Comparison of ENCODE assay signal across 27 cellular contexts in genomic region chr14:21346532-21347135, GRCh38. TPM values are rescaled to one million over a fixed set of nuclear protein-coding genes. Genes with fewer than 3 reads are reported as not detected.
DNase-seq lines count a peak whose midpoint lies in the region; ATAC-seq and TF ChIP-seq lines count a peak whose summit lies in the region.
"Had no signal": no experiment of that assay in that cellular context is flagged by ENCODE, and none has a peak within 500 bp of the region (broad histone marks: within the 10 kb centered on the region; RNA-seq: fewer than 3 reads in every experiment).

No MANE protein-coding gene starts in this region.

- H3K9me3 ChIP-seq in CD8-positive, alpha-beta T cell (ENCODE audit: low read length) = no peaks in the 10 kb centered on the region
- H3K9me3 ChIP-seq: A549, adrenal gland had no signal

- TF ChIP-seq CTCF in CD8-positive, alpha-beta T cell (IDR thresholded peaks at IDR 0.05) = no peak

- no peaks in the 10 kb centered on the region for H3K4me1 ChIP-seq in CD8-positive, alpha-beta T cell (ENCODE audit: insufficient read depth, low read length)
- H3K4me1 ChIP-seq: A549, adrenal gland, neural progenitor cell had no signal

- peaks cover 1% of the 10 kb centered on the region; the same call in 1 of the 2 replicates for H3K36me3 ChIP-seq in H7 (replicated peaks; ENCODE audit: control insufficient read depth, insufficient read depth, low read length)
- peaks cover 2% of the 10 kb centered on the region for H3K36me3 ChIP-seq in CD8-positive, alpha-beta T cell (ENCODE audit: insufficient read depth, low read length)

- DNase-seq in AG08395 (ENCODE audit: low spot score) = peak; percentile 62
- DNase-seq in GM04503 (ENCODE audit: low read depth) = peak; percentile 14
- peak; percentile 93 for DNase-seq in fibroblast of peridontal ligament (ENCODE audit: extremely low read depth)
- DNase-seq in cerebellar nuclear complex (lab: John Stamatoyannopoulos, UW) = no peak
- DNase-seq in H7 = no peak
- no peak for DNase-seq in CD8-positive, alpha-beta T cell
- DNase-seq: activated naive CD4-positive, alpha-beta T cell treated with Interleukin-2 at 50 U/mL for 16 hours; adrenal gland; brain microvascular endothelial cell; effector CD4-positive, alpha-beta T cell; left colon; mammary epithelial cell; NCI-H1694; NCI-H2171; NCI-H510A treated with DMSO at 0.1 percent for 48 hours; right cardiac atrium; SHP77; stimulated activated CD4-positive, alpha-beta T cell treated with anti-CD3 and anti-CD28 coated beads, Interleukin-4, amount 100 ng/mL, for 1 hour; SW 1271; T-helper 9 cell had no signal

- no peak overlapping the region for H3K27ac Mint-ChIP-seq in CD8-positive, alpha-beta T cell
- H3K27ac Mint-ChIP-seq: CD14-positive monocyte, neural progenitor cell, type B pancreatic cell had no signal

- H3K27me3 Mint-ChIP-seq in CD8-positive, alpha-beta T cell (ENCODE audit: low read depth) = no peaks in the 10 kb centered on the region
- H3K27me3 Mint-ChIP-seq: type B pancreatic cell had no signal

- H3K4me3 ChIP-seq in H7 (ENCODE audit: insufficient read depth, low read depth, low read length) = no peak overlapping the region
- no peak overlapping the region for H3K4me3 ChIP-seq in CD8-positive, alpha-beta T cell (ENCODE audit: low read depth, low read length)
- H3K4me3 ChIP-seq: A549, adrenal gland, hepatocyte, neural progenitor cell had no signal

- CTCF ChIA-PET in CD8-positive, alpha-beta T cell (lab: Charles Lee) = interaction anchor here (0.6 kb wide), 1 partner anchor 56 kb away, joined by 3 read pairs; no protein-coding TSS in a partner anchor

- no peak overlapping the region for H3K27ac ChIP-seq in CD8-positive, alpha-beta T cell (ENCODE audit: low read depth, low read length)
- H3K27ac ChIP-seq: A549, adrenal gland, brain microvascular endothelial cell, hepatocyte, neural progenitor cell had no signal

- POLR2A ChIA-PET in CD8-positive, alpha-beta T cell (lab: Charles Lee) = no interaction called here

- H3K4me1 Mint-ChIP-seq in CD8-positive, alpha-beta T cell (ENCODE audit: low read depth) = no peaks in the 10 kb centered on the region
- H3K4me1 Mint-ChIP-seq: neural progenitor cell had no signal

- no peak overlapping the region for H3K4me3 Mint-ChIP-seq in CD8-positive, alpha-beta T cell
- H3K4me3 Mint-ChIP-seq: CD14-positive monocyte, neural progenitor cell, type B pancreatic cell had no signal

- peak; percentile 8; the same call in 1 of the 3 replicates for ATAC-seq in SK-N-SH treated with all-trans-retinoic acid at 6 μM for 48 hours
- no peak for ATAC-seq in GM19455 (IDR thresholded peaks at IDR 0.05; ENCODE audit: unreplicated experiment)
- no peak for ATAC-seq in CD8-positive, alpha-beta T cell
- ATAC-seq: left colon, right cardiac atrium had no signal

- intact Hi-C loops in CD8-positive, alpha-beta T cell (cut with DNase I, micrococcal nuclease) = no loop called here

- H3K9me3 Mint-ChIP-seq in CD8-positive, alpha-beta T cell = no peaks in the 10 kb centered on the region
- H3K9me3 Mint-ChIP-seq: CD14-positive monocyte, neural progenitor cell, type B pancreatic cell had no signal

- peaks cover 9% of the 10 kb centered on the region for H3K36me3 Mint-ChIP-seq in CD8-positive, alpha-beta T cell

- no peaks in the 10 kb centered on the region for H3K27me3 ChIP-seq in H7 (ENCODE audit: control insufficient read depth, insufficient read depth, low read length)
- no peaks in the 10 kb centered on the region for H3K27me3 ChIP-seq in CD8-positive, alpha-beta T cell (ENCODE audit: insufficient read depth, low read length)
- H3K27me3 ChIP-seq: adrenal gland, brain microvascular endothelial cell, hepatocyte, neural progenitor cell had no signal

TF ChIP-seq in SK-N-SH treated with all-trans-retinoic acid at 6 μM for 48 hours, 23 proteins besides CTCF, POLR2A, EP300 and RAD21:
- TF ChIP-seq CSRNP3 (CRISPR knock-in tag; IDR thresholded peaks at IDR 0.05) = no peak
- TF ChIP-seq TOX (CRISPR knock-in tag; IDR thresholded peaks at IDR 0.05; ENCODE audit: borderline replicate concordance) = no peak
- TF ChIP-seq ISL1 (CRISPR knock-in tag; IDR thresholded peaks at IDR 0.05) = no peak
- no peak for TF ChIP-seq GLIS3 (CRISPR knock-in tag; IDR thresholded peaks at IDR 0.05)
- no peak for TF ChIP-seq ZFP30 (CRISPR knock-in tag; IDR thresholded peaks at IDR 0.05)
- TF ChIP-seq PPARA (CRISPR knock-in tag; IDR thresholded peaks at IDR 0.05; ENCODE audit: borderline replicate concordance) = no peak

RNA-seq across cellular contexts. Expression of gene SUPT16H, which starts 37.2 kb away (rescaled TPM):
- total RNA-seq in H7 (2014; rRNA removed; shearing (Covaris generic)) = 145 and 161 TPM in 2 replicates
- 10 to 100 TPM; 53.5 to 54.9 TPM for total RNA-seq in CD8-positive, alpha-beta T cell

Comparison
In these comparisons a context has a peak if more than half of its experiments do, and no peak if none do; other contexts are left out.
1. DNase-seq: peak in AG08395 (single experiment), GM04503 (single experiment) and fibroblast of peridontal ligament (single experiment); none in cerebellar nuclear complex (0 of 2), H7 (single experiment) and CD8-positive, alpha-beta T cell (0 of 7).